In genomic region chr2:42969231-42970150, GRCh38 we compare ENCODE assay signal across 11 cellular contexts.
DNase-seq lines count a peak whose midpoint lies in the region; ATAC-seq and TF ChIP-seq lines count a peak whose summit lies in the region.
"Had no signal": no experiment of that assay in that cellular context is flagged by ENCODE, and none has a peak within 500 bp of the region (broad histone marks: within the 10 kb centered on the region; RNA-seq: fewer than 3 reads in every experiment).

No MANE protein-coding gene starts in this region.

- H3K9me3 Mint-ChIP-seq in Caco-2 (ENCODE audit: unreplicated experiment): no peaks in the 10 kb centered on the region
- no peaks in the 10 kb centered on the region for H3K9me3 Mint-ChIP-seq in stimulated activated effector memory CD8-positive, alpha-beta T cell treated with anti-CD3 and anti-CD28 coated beads, Interleukin-12 subunit alpha, Interleukin-12 subunit beta, amount 100 ng/mL, for 72 hours
- H3K9me3 Mint-ChIP-seq: activated CD4-positive, alpha-beta memory T cell treated with anti-CD3 and anti-CD28 coated beads for 36 hours had no signal

- no peak for DNase-seq in Caco-2
- peak; percentile 28 to 61 for DNase-seq in SJSA1 (ENCODE audit: low read depth in 1 of 2, low spot score in 2 of 2)
- DNase-seq in fibroblast of peridontal ligament (ENCODE audit: extremely low read depth): peak; percentile 90
- peak; percentile 32 for DNase-seq in sigmoid colon
- no peak for DNase-seq in medulla oblongata (ENCODE audit: extremely low spot score)
- no peak for DNase-seq in DMS 273 treated with DMSO at 0.1 percent for 48 hours (lab: John Stamatoyannopoulos, UW)
- no peak for DNase-seq in stimulated activated effector memory CD8-positive, alpha-beta T cell treated with anti-CD3 and anti-CD28 coated beads, Interleukin-12 subunit alpha, Interleukin-12 subunit beta, amount 100 ng/mL, for 72 hours (ENCODE audit: low spot score in 2 of 2)
- DNase-seq: activated CD4-positive, alpha-beta memory T cell treated with anti-CD3 and anti-CD28 coated beads for 36 hours; DND-41; testis had no signal

- peak overlapping the region; percentile 52 for H3K27ac Mint-ChIP-seq in Caco-2 (ENCODE audit: unreplicated experiment)
- H3K27ac Mint-ChIP-seq in stimulated activated effector memory CD8-positive, alpha-beta T cell treated with anti-CD3 and anti-CD28 coated beads, Interleukin-12 subunit alpha, Interleukin-12 subunit beta, amount 100 ng/mL, for 72 hours: no peak overlapping the region
- H3K27ac Mint-ChIP-seq: activated CD4-positive, alpha-beta memory T cell treated with anti-CD3 and anti-CD28 coated beads for 36 hours had no signal

- ATAC-seq in GM19035 (IDR thresholded peaks at IDR 0.05; ENCODE audit: unreplicated experiment): no peak
- no peak for ATAC-seq in stimulated activated effector memory CD8-positive, alpha-beta T cell treated with anti-CD3 and anti-CD28 coated beads, Interleukin-12 subunit alpha, Interleukin-12 subunit beta, amount 100 ng/mL, for 72 hours

- no peak for TF ChIP-seq CTCF in Caco-2 (IDR thresholded peaks at IDR 0.05; ENCODE audit: insufficient read depth in 1 of 2, low read depth in 1 of 2, low read length in 1 of 2, severe bottlenecking in 1 of 2, unreplicated experiment in 1 of 2)
- no peak for TF ChIP-seq CTCF in sigmoid colon (IDR thresholded peaks at IDR 0.05)

- H3K4me3 Mint-ChIP-seq in Caco-2 (ENCODE audit: unreplicated experiment): no peak overlapping the region
- no peak overlapping the region for H3K4me3 Mint-ChIP-seq in stimulated activated effector memory CD8-positive, alpha-beta T cell treated with anti-CD3 and anti-CD28 coated beads, Interleukin-12 subunit alpha, Interleukin-12 subunit beta, amount 100 ng/mL, for 72 hours
- H3K4me3 Mint-ChIP-seq: activated CD4-positive, alpha-beta memory T cell treated with anti-CD3 and anti-CD28 coated beads for 36 hours had no signal

- H3K9me3 ChIP-seq in Caco-2 (no peaks in the 10 kb centered on the region), SJSA1 (replicated peaks) (no peaks in the 10 kb centered on the region), sigmoid colon (no peaks in the 10 kb centered on the region)
- H3K9me3 ChIP-seq: testis had no signal

- H3K27ac ChIP-seq in SJSA1 (no peak overlapping the region), sigmoid colon (peak overlapping the region in 2 of 4 donors; percentile 18 to 64)

- CTCF ChIA-PET in Caco-2 (lab: Charles Lee): no interaction called here

- H3K36me3 ChIP-seq in Caco-2 (ENCODE audit: control insufficient read depth, insufficient read depth, low read length) (no peaks in the 10 kb centered on the region; the same call in 1 of the 2 replicates), SJSA1 (no peaks in the 10 kb centered on the region), sigmoid colon (no peaks in the 10 kb centered on the region)

- H3K27me3 Mint-ChIP-seq in Caco-2 (ENCODE audit: insufficient read depth, unreplicated experiment): no peaks in the 10 kb centered on the region
- H3K27me3 Mint-ChIP-seq: activated CD4-positive, alpha-beta memory T cell treated with anti-CD3 and anti-CD28 coated beads for 36 hours had no signal

- POLR2A ChIA-PET in Caco-2 (lab: Charles Lee): no interaction called here

- intact Hi-C loops in Caco-2 (cut with micrococcal nuclease; ENCODE audit: unreplicated experiment) (no loop called here), sigmoid colon (cut with DNase I) (no loop called here)

- TF ChIP-seq POLR2A in sigmoid colon (IDR thresholded peaks at IDR 0.05): no peak

- H3K4me1 Mint-ChIP-seq in Caco-2 (ENCODE audit: low read depth, unreplicated experiment): peaks cover 30% of the 10 kb centered on the region
- H3K4me1 Mint-ChIP-seq in stimulated activated effector memory CD8-positive, alpha-beta T cell treated with anti-CD3 and anti-CD28 coated beads, Interleukin-12 subunit alpha, Interleukin-12 subunit beta, amount 100 ng/mL, for 72 hours: peaks cover 19% of the 10 kb centered on the region

- H3K4me1 ChIP-seq in Caco-2 (peaks cover 32% of the 10 kb centered on the region), SJSA1 (replicated peaks) (peaks cover 28% of the 10 kb centered on the region), sigmoid colon (peaks cover 0 to 29% (median 19%) of the 10 kb centered on the region in 4 donors)

- 82 to 88% methylated on average over 12 of the region's 12 CpGs for WGBS in sigmoid colon, 2 donors

- H3K4me3 ChIP-seq in Caco-2 (ENCODE audit: low read depth, low read length): no peak overlapping the region
- H3K4me3 ChIP-seq in SJSA1: no peak overlapping the region
- H3K4me3 ChIP-seq in sigmoid colon: no peak overlapping the region
- H3K4me3 ChIP-seq: testis had no signal

- no peaks in the 10 kb centered on the region for H3K27me3 ChIP-seq in Caco-2 (replicated peaks; ENCODE audit: control insufficient read depth, insufficient read depth, low read length)
- H3K27me3 ChIP-seq in SJSA1 (replicated peaks): no peaks in the 10 kb centered on the region
- no peaks in the 10 kb centered on the region for H3K27me3 ChIP-seq in sigmoid colon
- H3K27me3 ChIP-seq: testis had no signal

- no peak for TF ChIP-seq EP300 in sigmoid colon (IDR thresholded peaks at IDR 0.05)

- peaks cover 4% of the 10 kb centered on the region for H3K36me3 Mint-ChIP-seq in Caco-2 (ENCODE audit: insufficient read depth, unreplicated experiment)
- peaks cover 7% of the 10 kb centered on the region for H3K36me3 Mint-ChIP-seq in stimulated activated effector memory CD8-positive, alpha-beta T cell treated with anti-CD3 and anti-CD28 coated beads, Interleukin-12 subunit alpha, Interleukin-12 subunit beta, amount 100 ng/mL, for 72 hours
- H3K36me3 Mint-ChIP-seq: activated CD4-positive, alpha-beta memory T cell treated with anti-CD3 and anti-CD28 coated beads for 36 hours had no signal

- no TSS peak for BruUV-seq in Caco-2 (replicated peaks; lab: Mats Ljungman, UMichigan)

Comparison
In these comparisons a context has a peak if more than half of its experiments do, and no peak if none do; other contexts are left out.
1. DNase-seq: peak in SJSA1 (2 of 2), fibroblast of peridontal ligament (single experiment) and sigmoid colon (single experiment); none in Caco-2 (0 of 2), medulla oblongata (single experiment), DMS 273 treated with DMSO at 0.1 percent for 48 hours (single experiment) and stimulated activated effector memory CD8-positive, alpha-beta T cell treated with anti-CD3 and anti-CD28 coated beads, Interleukin-12 subunit alpha, Interleukin-12 subunit beta, amount 100 ng/mL, for 72 hours (0 of 2).